In the genomic region with DNA sequence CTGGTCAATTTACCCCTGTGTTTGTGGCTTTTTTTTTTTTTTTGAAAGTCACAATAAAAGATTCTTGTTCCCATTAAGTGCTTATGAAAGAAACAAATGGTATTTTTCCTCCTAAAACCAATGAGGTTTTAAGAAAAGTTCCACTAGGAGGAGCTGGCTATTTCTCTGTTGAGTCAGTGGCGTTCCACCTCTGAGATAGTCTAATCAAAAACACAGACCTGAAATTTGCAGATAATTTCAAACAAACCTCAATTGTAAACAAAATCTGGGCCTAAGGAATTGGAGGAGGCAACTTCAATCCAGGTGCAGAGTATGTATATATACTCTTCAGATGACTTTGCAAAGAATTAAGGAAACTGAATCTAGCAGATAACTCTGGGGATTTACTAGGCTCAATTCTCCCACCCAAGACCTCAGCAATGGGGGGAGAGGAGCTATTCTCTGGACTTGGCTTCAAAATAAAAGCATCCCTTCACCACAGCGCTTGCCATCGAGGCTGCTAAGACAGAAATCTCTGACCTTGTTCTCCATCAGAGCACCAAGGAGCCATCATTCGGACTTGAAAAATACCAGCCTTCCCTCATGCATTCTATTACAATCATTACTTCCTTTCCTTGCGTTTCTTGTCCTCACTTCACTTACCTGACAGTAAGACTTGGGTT, we compare ENCODE assay signal across 12 cellular contexts. TPM values are rescaled to one million over a fixed set of nuclear protein-coding genes. Genes with fewer than 3 reads are reported as not detected.
DNase-seq lines count a peak whose midpoint lies in the region; ATAC-seq, FAIRE-seq and TF ChIP-seq lines count a peak whose summit lies in the region.
"Had no signal": no experiment of that assay in that cellular context is flagged by ENCODE, and none has a peak within 500 bp of the region (broad histone marks: within the 10 kb centered on the region; RNA-seq: fewer than 3 reads in every experiment).

No MANE protein-coding gene starts in this region.

- H3K4me2 ChIP-seq in fibroblast of lung (ENCODE audit: extremely low read depth, insufficient read depth, low read length) (no peak overlapping the region), smooth muscle cell (peak overlapping the region; percentile 37)

- H2AFZ ChIP-seq in fibroblast of lung (ENCODE audit: low read length) (no peak overlapping the region), smooth muscle cell (ENCODE audit: low read depth) (no peak overlapping the region)

- H3K9ac ChIP-seq in fibroblast of lung (ENCODE audit: insufficient read depth, low read length): no peak overlapping the region
- H3K9ac ChIP-seq in smooth muscle cell (ENCODE audit: low read depth): no peak overlapping the region

- TF ChIP-seq CTCF in fibroblast of lung (conservative IDR thresholded peaks at IDR 0.05 in 1 of 2, IDR thresholded peaks at IDR 0.05 in 1 of 2; ENCODE audit: low read depth in 1 of 2, low read length in 2 of 2) (peak; percentile 52 to 72), smooth muscle cell (IDR thresholded peaks at IDR 0.05; ENCODE audit: borderline replicate concordance, insufficient read depth, poor library complexity, severe bottlenecking) (peak; percentile 39)

- DNase-seq in NCI-H1694 (lab: John Stamatoyannopoulos, UW): peak; percentile 12
- no peak for DNase-seq in NCI-H1694 treated with DMSO at 0.1 percent for 48 hours (lab: John Stamatoyannopoulos, UW)
- DNase-seq in RCC 7860 (ENCODE audit: low spot score): no peak
- DNase-seq in fibroblast of lung (ENCODE audit: low read depth in 2 of 2): peak; percentile 52 to 67
- DNase-seq in smooth muscle cell (lab: John Stamatoyannopoulos, UW; ENCODE audit: unreplicated experiment): no peak
- no peak for DNase-seq in NCI-H2227 treated with DMSO at 0.1 percent for 48 hours (lab: John Stamatoyannopoulos, UW)
- DNase-seq: C1 segment of cervical spinal cord; central memory CD4-positive, alpha-beta T cell; naive B cell; NCI-H1417 treated with DMSO at 0.1 percent for 48 hours had no signal

- H3K9me3 ChIP-seq in fibroblast of lung (ENCODE audit: control insufficient read depth, insufficient read depth, low read depth, low read length): no peaks in the 10 kb centered on the region
- H3K9me3 ChIP-seq in smooth muscle cell (replicated peaks; ENCODE audit: low read depth): no peaks in the 10 kb centered on the region

- H3K36me3 ChIP-seq in fibroblast of lung (ENCODE audit: control insufficient read depth, insufficient read depth, low read length): no peaks in the 10 kb centered on the region
- H3K36me3 ChIP-seq in smooth muscle cell (ENCODE audit: low read depth): no peaks in the 10 kb centered on the region

- H3K4me3 ChIP-seq in fibroblast of lung (replicated peaks in 1 of 4; ENCODE audit: control extremely low read depth in 1 of 4, insufficient read depth in 1 of 4, low read depth in 3 of 4, low read length in 4 of 4) (no peak overlapping the region), smooth muscle cell (no peak overlapping the region)

- H3K27ac ChIP-seq in fibroblast of lung (ENCODE audit: insufficient read depth, low read length) (no peak overlapping the region), smooth muscle cell (ENCODE audit: low read depth) (no peak overlapping the region)

- ATAC-seq in HG03565 (IDR thresholded peaks at IDR 0.05; ENCODE audit: unreplicated experiment) (no peak), GM19324 (IDR thresholded peaks at IDR 0.05; ENCODE audit: low FRiP score, unreplicated experiment) (no peak)

- H3K79me2 ChIP-seq in fibroblast of lung (ENCODE audit: control insufficient read depth, insufficient read depth, low read length) (no peaks in the 10 kb centered on the region), smooth muscle cell (ENCODE audit: low read depth) (peaks cover 3% of the 10 kb centered on the region)

- WGBS in smooth muscle cell (ENCODE audit: low lambda C conversion rate): 53% methylated on average over 5 of the region's 5 CpGs

- H3K4me1 ChIP-seq in fibroblast of lung (ENCODE audit: control insufficient read depth, extremely low read depth, insufficient read depth, low read length) (no peaks in the 10 kb centered on the region), smooth muscle cell (ENCODE audit: low read depth) (peaks cover 17% of the 10 kb centered on the region)

- H4K20me1 ChIP-seq in fibroblast of lung (ENCODE audit: control insufficient read depth, extremely low read depth, insufficient read depth, low read length): no peaks in the 10 kb centered on the region
- H4K20me1 ChIP-seq in smooth muscle cell (ENCODE audit: low read depth): peaks cover 6% of the 10 kb centered on the region

- peak; percentile 54 for FAIRE-seq in RCC 7860 (lab: Jason Lieb, UNC)

- no peaks in the 10 kb centered on the region for H3K27me3 ChIP-seq in fibroblast of lung (ENCODE audit: control insufficient read depth, insufficient read depth, low read length)
- no peaks in the 10 kb centered on the region for H3K27me3 ChIP-seq in smooth muscle cell (ENCODE audit: low read depth)

- H3F3A ChIP-seq in smooth muscle cell (ENCODE audit: low read depth): no peaks in the 10 kb centered on the region

RNA-seq across cellular contexts. Expression of a gene that starts 52.4 kb away (rescaled TPM):
- total RNA-seq in fibroblast of lung: 7.4 and 8.9 TPM in 2 replicates
- 9.0 and 9.2 TPM in 2 replicates for polyA plus RNA-seq in fibroblast of lung
- polyA plus RNA-seq in fibroblast of lung (2012): 4.8 and 6.5 TPM in 2 replicates
- 9.6 and 19.2 TPM in 2 replicates for polyA minus RNA-seq in fibroblast of lung (ENCODE audit: low replicate concordance)
- 7.9 and 11.2 TPM in 2 replicates for total RNA-seq in smooth muscle cell
- polyA plus RNA-seq in smooth muscle cell: 9.5 and 11.0 TPM in 2 replicates

Comparison
In these comparisons a context has a peak if more than half of its experiments do, and no peak if none do; other contexts are left out.
1. DNase-seq: peak in NCI-H1694 (single experiment) and fibroblast of lung (2 of 2); none in NCI-H1694 treated with DMSO at 0.1 percent for 48 hours (single experiment), RCC 7860 (single experiment), smooth muscle cell (single experiment) and NCI-H2227 treated with DMSO at 0.1 percent for 48 hours (single experiment).